8 cellular contexts compared by ENCODE assay signal in genomic region chr17:40416671-40417070, GRCh38. TPM values are rescaled to one million over a fixed set of nuclear protein-coding genes. Genes with fewer than 3 reads are reported as not detected.
DNase-seq lines count a peak whose midpoint lies in the region; TF ChIP-seq lines count a peak whose summit lies in the region.

No MANE protein-coding gene starts in this region.

- H3F3A ChIP-seq in neural cell (ENCODE audit: insufficient read depth, low read length, poor library complexity, severe bottlenecking) = no peaks in the 10 kb centered on the region

- no peaks in the 10 kb centered on the region for H4K20me1 ChIP-seq in neural cell (ENCODE audit: insufficient read depth)

- no peak for TF ChIP-seq EP300 in neural cell (conservative IDR thresholded peaks at IDR 0.05; ENCODE audit: poor library complexity, severe bottlenecking)

- TF ChIP-seq RAD21 in neural cell (conservative IDR thresholded peaks at IDR 0.05) = no peak

- no peaks in the 10 kb centered on the region for H3K27me3 ChIP-seq in NT2/D1 (ENCODE audit: insufficient read depth, insufficient read length)
- no peaks in the 10 kb centered on the region for H3K27me3 ChIP-seq in ectodermal cell (ENCODE audit: control insufficient read depth, insufficient read depth, low read length, poor library complexity, severe bottlenecking)
- no peaks in the 10 kb centered on the region for H3K27me3 ChIP-seq in neural cell (ENCODE audit: insufficient read depth, low read depth, low read length)

- H3K4me3 ChIP-seq in GM12864 (ENCODE audit: low read depth, low read length) = peak overlapping the region; percentile 73
- peak overlapping the region; percentile 81 for H3K4me3 ChIP-seq in NT2/D1 (ENCODE audit: insufficient read length, low read depth)
- H3K4me3 ChIP-seq in ectodermal cell (ENCODE audit: insufficient read depth, low read depth, low read length) = peak overlapping the region; percentile 94
- H3K4me3 ChIP-seq in neural cell (ENCODE audit: low read length) = peak overlapping the region; percentile 79

- peak overlapping the region; percentile 68 for H3K4me2 ChIP-seq in neural cell (ENCODE audit: low read length)

- DNase-seq in GM12864 (ENCODE audit: low read depth) (no peak), NT2/D1 (ENCODE audit: low read depth, low spot score) (no peak), GM20000 (ENCODE audit: low spot score) (no peak), pons (ENCODE audit: low spot score) (no peak), kidney tubule cell (ENCODE audit: low spot score) (no peak), NCI-H187 treated with DMSO at 0.1 percent for 48 hours (lab: John Stamatoyannopoulos, UW) (no peak)

- peaks cover 22% of the 10 kb centered on the region for H3K79me2 ChIP-seq in neural cell (replicated peaks; ENCODE audit: insufficient read depth, low read length)

- H3K9me3 ChIP-seq in NT2/D1 (ENCODE audit: insufficient read depth, low read length) (no peaks in the 10 kb centered on the region), ectodermal cell (ENCODE audit: control insufficient read depth, low read length) (no peaks in the 10 kb centered on the region), neural cell (ENCODE audit: low read length) (no peaks in the 10 kb centered on the region)

- H3K9ac ChIP-seq in NT2/D1 (ENCODE audit: insufficient read length, low read depth) (peak overlapping the region; percentile 92), neural cell (ENCODE audit: low read length) (no peak overlapping the region)

- H3K36me3 ChIP-seq in NT2/D1 (ENCODE audit: insufficient read depth, insufficient read length, low read length) (peaks cover 45% of the 10 kb centered on the region), ectodermal cell (ENCODE audit: control insufficient read depth, insufficient read depth, low read length) (peaks cover 18% of the 10 kb centered on the region), neural cell (ENCODE audit: insufficient read depth, low read length) (no peaks in the 10 kb centered on the region)

- H2AFZ ChIP-seq in neural cell (ENCODE audit: low read depth, low read length) = no peak overlapping the region

- no peaks in the 10 kb centered on the region for H3K9me2 ChIP-seq in neural cell (ENCODE audit: insufficient read depth, low read length)

- no peak overlapping the region for H3K27ac ChIP-seq in ectodermal cell (ENCODE audit: insufficient read depth, low read depth, low read length, poor library complexity, severe bottlenecking)
- no peak overlapping the region for H3K27ac ChIP-seq in neural cell (ENCODE audit: low read length)

- TF ChIP-seq CTCF in GM12864 (IDR thresholded peaks at IDR 0.05; ENCODE audit: low read depth, low read length, missing control alignments) = no peak
- TF ChIP-seq CTCF in neural cell (IDR thresholded peaks at IDR 0.05; ENCODE audit: poor library complexity, severe bottlenecking) = no peak
- TF ChIP-seq CTCF in GM20000 (IDR thresholded peaks at IDR 0.05; ENCODE audit: extremely low read depth, missing control alignments) = no peak

- whole genome bisulfite sequencing in ectodermal cell, 2 experiments = 26 to 37% methylated on average over 3 of the region's 3 CpGs

- H3K4me1 ChIP-seq in NT2/D1 (ENCODE audit: insufficient read depth, insufficient read length) (peaks cover 10% of the 10 kb centered on the region), ectodermal cell (ENCODE audit: control insufficient read depth, insufficient read depth, low read length) (peaks cover 16% of the 10 kb centered on the region)

TF ChIP-seq in neural cell, 6 proteins besides CTCF, POLR2A, EP300 and RAD21:
- no peak for TF ChIP-seq MXI1 (conservative IDR thresholded peaks at IDR 0.05; ENCODE audit: poor library complexity, severe bottlenecking)
- no peak for TF ChIP-seq POLR2AphosphoS5 (IDR thresholded peaks at IDR 0.05)
- TF ChIP-seq SMC3 (conservative IDR thresholded peaks at IDR 0.05; ENCODE audit: poor library complexity) = no peak
- no peak for TF ChIP-seq EZH2 (IDR thresholded peaks at IDR 0.05; ENCODE audit: borderline replicate concordance, insufficient read depth, low read length, poor library complexity, severe bottlenecking)
- TF ChIP-seq REST (IDR thresholded peaks at IDR 0.05; ENCODE audit: borderline replicate concordance) = no peak
- no peak for TF ChIP-seq TAF1 (IDR thresholded peaks at IDR 0.05; ENCODE audit: low read depth)

RNA-seq across cellular contexts. Expression of gene TOP2A, which starts 1.0 kb away (rescaled TPM):
- polyA plus RNA-seq in ectodermal cell (2013, experiment 1 of 4) = 250 TPM
- polyA plus RNA-seq in ectodermal cell (2013, experiment 2 of 4) = 224 TPM
- 237 TPM for polyA plus RNA-seq in ectodermal cell (2013, experiment 3 of 4)
- polyA plus RNA-seq in ectodermal cell (2013, experiment 4 of 4) = 243 TPM
- 5.3 and 7.8 TPM in 2 replicates for polyA plus RNA-seq in neural cell
- polyA minus RNA-seq in neural cell = 4.6 and 8.1 TPM in 2 replicates

RNA-seq across cellular contexts. Expression of gene IGFBP4, which starts 26.6 kb away (rescaled TPM):
- polyA plus RNA-seq in ectodermal cell (2013, experiment 1 of 4) = 37.7 TPM
- polyA plus RNA-seq in ectodermal cell (2013, experiment 2 of 4) = 38.6 TPM
- polyA plus RNA-seq in ectodermal cell (2013, experiment 3 of 4) = 39.3 TPM
- 43.5 TPM for polyA plus RNA-seq in ectodermal cell (2013, experiment 4 of 4)
- polyA plus RNA-seq in neural cell = 0.32 and 1.3 TPM in 2 replicates
- 0.97 and 1.2 TPM in 2 replicates for polyA minus RNA-seq in neural cell

RNA-seq across cellular contexts. Expression of gene GJD3, which starts 52.1 kb away (rescaled TPM):
- polyA plus RNA-seq in ectodermal cell (2013, experiment 1 of 4) = not detected
- 0.46 TPM for polyA plus RNA-seq in ectodermal cell (2013, experiment 2 of 4)
- polyA plus RNA-seq in ectodermal cell (2013, experiment 3 of 4) = 0.32 TPM
- polyA plus RNA-seq in ectodermal cell (2013, experiment 4 of 4) = not detected
- polyA plus RNA-seq in neural cell = not detected in 2 replicates
- 0.73 TPM in 1 of 2 replicates, not detected in the other for polyA minus RNA-seq in neural cell
